ENCODE assay signal across 8 cellular contexts in the genomic region with DNA sequence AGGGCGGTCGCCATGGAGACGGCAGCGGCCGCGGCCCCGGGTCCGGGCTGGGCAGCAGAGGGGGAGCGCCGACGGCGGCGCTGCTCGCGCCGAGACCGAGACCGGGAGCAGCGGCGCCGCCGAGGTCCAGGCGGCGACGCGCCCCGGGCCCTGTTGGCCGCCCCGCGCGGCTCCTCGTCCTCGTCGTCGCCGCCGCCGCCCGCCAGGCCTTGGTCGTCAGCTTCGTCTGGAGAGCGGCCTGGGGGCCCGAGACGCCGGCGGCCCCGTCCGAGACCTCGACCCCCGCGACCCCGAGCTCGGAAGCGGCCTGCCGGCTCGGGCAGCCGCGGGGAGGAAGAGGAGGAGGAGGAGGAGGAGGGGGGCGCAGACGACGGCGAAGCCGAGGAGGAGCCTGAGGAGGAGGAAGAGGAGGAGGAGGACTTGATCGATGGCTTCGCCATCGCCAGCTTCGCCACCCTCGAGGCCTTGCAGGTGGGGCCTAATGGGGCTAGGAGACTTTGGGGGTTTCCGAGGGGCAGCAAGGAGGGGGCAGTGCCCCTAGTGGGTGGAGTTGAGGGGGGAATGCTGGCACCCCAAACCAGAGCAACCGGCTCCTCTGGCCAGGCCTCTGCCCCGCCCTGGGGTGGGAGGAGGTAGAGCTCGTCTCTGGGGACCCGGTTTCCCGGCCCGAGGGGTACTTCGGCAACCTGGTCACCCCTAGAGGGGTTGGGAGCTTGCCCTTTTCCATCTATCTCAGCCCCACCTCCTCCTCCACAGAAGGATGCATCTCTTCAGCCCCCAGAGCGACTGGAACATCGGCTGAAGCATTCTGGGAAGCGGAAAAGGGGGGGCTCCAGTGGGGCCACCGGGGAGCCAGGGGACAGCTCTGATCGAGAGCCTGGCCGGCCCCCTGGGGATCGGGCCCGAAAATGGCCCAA. TPM values are rescaled to one million over a fixed set of nuclear protein-coding genes. Genes with fewer than 3 reads are reported as not detected.
DNase-seq lines count a peak whose midpoint lies in the region; ATAC-seq and TF ChIP-seq lines count a peak whose summit lies in the region.

No MANE protein-coding gene starts in this region.

- H3K27me3 ChIP-seq in BLaER1 treated with 17β-estradiol and CSF1 and Interleukin-3, amounts not matched to agents 10 nM and 100 nM = no peaks in the 10 kb centered on the region
- H3K27me3 ChIP-seq in esophagus muscularis mucosa (no peaks in the 10 kb centered on the region), upper lobe of right lung (no peaks in the 10 kb centered on the region)

- peak overlapping the region; percentile 89 to 100 (median 97) for H3K4me2 ChIP-seq in BLaER1 treated with 17β-estradiol and CSF1 and Interleukin-3, amounts not matched to agents 10 nM and 100 nM

- peak overlapping the region; percentile 94 to 100 (median 98) for H3K27ac ChIP-seq in BLaER1 treated with 17β-estradiol and CSF1 and Interleukin-3, amounts not matched to agents 10 nM and 100 nM
- H3K27ac ChIP-seq in esophagus muscularis mucosa (replicated peaks in 1 of 4) = peak overlapping the region; percentile 92 to 99 (median 98)
- peak overlapping the region; percentile 100 for H3K27ac ChIP-seq in upper lobe of right lung

- intact Hi-C loops in esophagus muscularis mucosa (cut with DNase I) (loop anchor here (5.0 kb wide), 1 partner anchor 38 kb away; the partner anchor contains the start of gene SRCAP), upper lobe of right lung (cut with DNase I) (no loop called here)

- TF ChIP-seq EP300 in esophagus muscularis mucosa (IDR thresholded peaks at IDR 0.05) = no peak

- DNase-seq in Jurkat, Clone E6-1 (ENCODE audit: low read depth, low spot score) = peak; percentile 18
- DNase-seq in activated CD8-positive, alpha-beta memory T cell treated with anti-CD3 and anti-CD28 coated beads, Interleukin-2, amount 50 U/mL, for 48 hours = peak; percentile 78
- no peak for DNase-seq in esophagus muscularis mucosa (ENCODE audit: extremely low spot score)
- DNase-seq in neural crest cell (ENCODE audit: low read depth, low spot score) = no peak
- peak; percentile 73 for DNase-seq in upper lobe of right lung
- no peak for DNase-seq in CD1c-positive myeloid dendritic cell (ENCODE audit: extremely low spot score)
- no peak for DNase-seq in NCI-H1694 treated with DMSO at 0.1 percent for 48 hours (lab: John Stamatoyannopoulos, UW)

- peaks cover 39% of the 10 kb centered on the region for H3K4me1 Mint-ChIP-seq in neural crest cell

- peaks cover 3% of the 10 kb centered on the region for H3K27me3 Mint-ChIP-seq in neural crest cell (ENCODE audit: low read depth)

- under 1% methylated on average over 17 of the region's 84 CpGs for WGBS in esophagus muscularis mucosa

- H3K4me3 Mint-ChIP-seq in neural crest cell = peak overlapping the region; percentile 79

- H3K36me3 ChIP-seq in BLaER1 treated with 17β-estradiol and CSF1 and Interleukin-3, amounts not matched to agents 10 nM and 100 nM = peaks cover 49 to 63% (median 59%) of the 10 kb centered on the region in 11 experiments
- peaks cover 40 to 65% (median 62%) of the 10 kb centered on the region in 4 donors for H3K36me3 ChIP-seq in esophagus muscularis mucosa
- H3K36me3 ChIP-seq in upper lobe of right lung = peaks cover 59% of the 10 kb centered on the region

- no peaks in the 10 kb centered on the region for H3K9me3 Mint-ChIP-seq in neural crest cell

- peak overlapping the region; percentile 79 to 100 (median 96) for H3K4me3 ChIP-seq in BLaER1 treated with 17β-estradiol and CSF1 and Interleukin-3, amounts not matched to agents 10 nM and 100 nM
- peak overlapping the region; percentile 87 for H3K4me3 ChIP-seq in Jurkat, Clone E6-1 (ENCODE audit: low read length)
- H3K4me3 ChIP-seq in esophagus muscularis mucosa = peak overlapping the region; percentile 71 to 95 (median 90)
- peak overlapping the region; percentile 83 for H3K4me3 ChIP-seq in upper lobe of right lung

- H3K36me3 Mint-ChIP-seq in neural crest cell (ENCODE audit: low read depth) = peaks cover 9% of the 10 kb centered on the region

- peaks cover 37 to 55% (median 46%) of the 10 kb centered on the region in 11 experiments for H4K20me1 ChIP-seq in BLaER1 treated with 17β-estradiol and CSF1 and Interleukin-3, amounts not matched to agents 10 nM and 100 nM

- H3K9ac ChIP-seq in BLaER1 treated with 17β-estradiol and CSF1 and Interleukin-3, amounts not matched to agents 10 nM and 100 nM = peak overlapping the region; percentile 92 to 100 (median 97)

- ATAC-seq in upper lobe of right lung = no peak

- H3K9me3 ChIP-seq in BLaER1 treated with 17β-estradiol and CSF1 and Interleukin-3, amounts not matched to agents 10 nM and 100 nM (replicated peaks in 1 of 11) = no peaks in the 10 kb centered on the region
- no peaks in the 10 kb centered on the region for H3K9me3 ChIP-seq in esophagus muscularis mucosa
- H3K9me3 ChIP-seq in upper lobe of right lung = no peaks in the 10 kb centered on the region

- TF ChIP-seq CTCF in esophagus muscularis mucosa (IDR thresholded peaks at IDR 0.05) (no peak), neural crest cell (conservative IDR thresholded peaks at IDR 0.05) (no peak), upper lobe of right lung (IDR thresholded peaks at IDR 0.05) (no peak)

- TF ChIP-seq POLR2A in esophagus muscularis mucosa (IDR thresholded peaks at IDR 0.05; ENCODE audit: low read depth) = no peak

- H3K4me1 ChIP-seq in BLaER1 treated with 17β-estradiol and CSF1 and Interleukin-3, amounts not matched to agents 10 nM and 100 nM = peaks cover 29 to 58% (median 41%) of the 10 kb centered on the region in 10 experiments
- H3K4me1 ChIP-seq in esophagus muscularis mucosa (peaks cover 32 to 71% (median 65%) of the 10 kb centered on the region in 4 donors), upper lobe of right lung (peaks cover 31% of the 10 kb centered on the region)

- H3K27ac Mint-ChIP-seq in neural crest cell (ENCODE audit: unreplicated experiment) = no peak overlapping the region

RNA-seq across cellular contexts. Expression of gene FBRS, which starts 1.5 kb away (rescaled TPM):
- 38.6 TPM for polyA plus RNA-seq in Jurkat, Clone E6-1 (2012; ENCODE audit: insufficient read depth, insufficient read length)
- total RNA-seq in esophagus muscularis mucosa = 10 to 100 TPM; 26.2 to 63.4 (median 37.8) TPM
- total RNA-seq in neural crest cell = 63.6 and 67.1 TPM in 2 replicates
- 65.0 TPM for total RNA-seq in upper lobe of right lung

RNA-seq across cellular contexts. Expression of gene PRR14, which starts 9.0 kb away (rescaled TPM):
- 24.5 TPM for polyA plus RNA-seq in Jurkat, Clone E6-1 (2012; ENCODE audit: insufficient read depth, insufficient read length)
- total RNA-seq in esophagus muscularis mucosa = 10 to 100 TPM; 30.3 to 54.0 (median 41.2) TPM
- total RNA-seq in neural crest cell = 62.8 and 67.0 TPM in 2 replicates
- total RNA-seq in upper lobe of right lung = 48.2 TPM

RNA-seq across cellular contexts. Expression of gene SRCAP, which starts 39.2 kb away (rescaled TPM):
- polyA plus RNA-seq in Jurkat, Clone E6-1 (2012; ENCODE audit: insufficient read depth, insufficient read length) = 31.9 TPM
- total RNA-seq in esophagus muscularis mucosa (10 to 100 TPM; 31.6 to 59.3 (median 41.0) TPM), neural crest cell (94.5 and 100.0 TPM in 2 replicates), upper lobe of right lung (66.6 TPM)

RNA-seq across cellular contexts. Expression of gene ZNF689, which starts 49.6 kb away (rescaled TPM):
- polyA plus RNA-seq in Jurkat, Clone E6-1 (2012; ENCODE audit: insufficient read depth, insufficient read length) = 19.7 TPM
- total RNA-seq in esophagus muscularis mucosa (10 to 100 TPM in 3 of 4 donors, 1 to 10 TPM in 1; 9.1 to 14.5 (median 13.9) TPM), neural crest cell (23.0 and 23.2 TPM in 2 replicates), upper lobe of right lung (7.2 TPM)

Comparison
In these comparisons a context has a peak if more than half of its experiments do, and no peak if none do; other contexts are left out.
1. DNase-seq: peak in Jurkat, Clone E6-1 (single experiment), activated CD8-positive, alpha-beta memory T cell treated with anti-CD3 and anti-CD28 coated beads, Interleukin-2, amount 50 U/mL, for 48 hours (single experiment) and upper lobe of right lung (single experiment); none in esophagus muscularis mucosa (single experiment), neural crest cell (single experiment), CD1c-positive myeloid dendritic cell (single experiment) and NCI-H1694 treated with DMSO at 0.1 percent for 48 hours (single experiment).
2. Peak in every context shown above with its lines, with median percentiles within 50 percentile points of each other: H3K27ac ChIP-seq and H3K4me3 ChIP-seq.